In the genomic region with DNA sequence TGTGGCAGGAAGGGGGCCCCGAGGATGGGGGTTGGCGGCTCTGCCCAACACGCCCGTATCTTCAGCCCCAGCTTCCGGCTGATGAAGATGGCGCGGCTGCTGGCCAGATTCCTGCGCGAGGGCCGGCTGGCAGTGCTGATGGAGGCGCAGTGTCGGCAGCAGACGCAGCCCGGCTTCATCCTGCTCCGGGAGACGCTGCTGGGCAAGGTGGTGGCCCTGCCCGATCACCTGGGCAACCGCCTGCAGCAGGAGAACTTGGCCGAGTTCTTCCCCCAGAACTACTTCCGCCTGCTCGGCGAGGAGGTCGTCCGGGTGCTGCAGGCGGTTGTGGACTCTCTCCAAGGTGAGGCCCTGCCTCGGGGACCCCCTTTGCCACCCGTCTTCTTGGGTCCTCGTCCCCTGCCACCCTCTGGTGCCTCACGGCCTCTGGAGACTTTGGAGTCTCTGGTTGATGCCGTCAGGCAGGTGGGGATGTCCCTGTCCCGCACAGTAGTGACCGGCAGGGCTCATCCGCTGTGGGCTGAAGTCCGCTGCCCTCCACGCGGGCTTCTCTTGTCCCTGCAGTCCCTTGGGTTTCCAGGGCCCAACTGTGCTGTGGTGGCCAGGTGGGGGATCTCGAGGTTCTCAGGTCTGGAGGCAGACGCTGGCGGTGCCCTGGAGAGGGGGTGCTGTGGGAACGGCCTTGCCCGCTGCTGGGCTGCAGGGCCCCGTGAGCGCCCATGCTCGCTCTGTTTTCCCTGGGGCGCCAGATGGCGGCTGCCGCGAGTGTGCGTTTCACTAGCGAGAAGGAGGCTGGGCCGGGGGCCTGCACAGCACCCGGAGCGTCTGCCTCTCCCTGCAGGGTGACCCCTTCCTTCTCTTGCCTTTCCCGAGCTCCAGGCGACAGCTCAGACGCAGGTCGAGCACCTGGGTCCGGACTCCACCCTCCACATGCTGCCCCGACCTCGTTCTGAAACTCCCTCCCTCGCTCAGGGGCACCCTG, we compare ENCODE assay signal across 21 cellular contexts. TPM values are rescaled to one million over a fixed set of nuclear protein-coding genes. Genes with fewer than 3 reads are reported as not detected.
A peak's percentile ranks its signal among the peaks of the same experiment; 100 is the strongest.
DNase-seq lines count a peak whose midpoint lies in the region; ATAC-seq, FAIRE-seq and TF ChIP-seq lines count a peak whose summit lies in the region.
"Had no signal": no experiment of that assay in that cellular context is flagged by ENCODE, and none has a peak within 500 bp of the region (broad histone marks: within the 10 kb centered on the region; RNA-seq: fewer than 3 reads in every experiment).

No MANE protein-coding gene starts in this region.

- no peak overlapping the region for H4K91ac ChIP-seq in H1 (replicated peaks; ENCODE audit: insufficient read length, low read length)

- peaks cover 9 to 21% of the 10 kb centered on the region in 2 donors for H3K4me1 Mint-ChIP-seq in stimulated activated naive B cell treated with anti-CD40 and anti-IgM and Interleukin-4, amounts not matched to agents 10 μg/mL and 1 μg/mL and 100 μg/mL, for 72 hours

- H2BK5ac ChIP-seq in H1 (ENCODE audit: low read depth, low read length): no peak overlapping the region

- H3K79me1 ChIP-seq in H1 (ENCODE audit: low read depth, low read length): peaks cover 3% of the 10 kb centered on the region

- peak overlapping the region in 1 of 10 donors; percentile 80 for H3K4me3 ChIP-seq in heart right ventricle
- H3K4me3 ChIP-seq in H1 (ENCODE audit: extremely low read depth in 1 of 4, insufficient read depth in 2 of 4, low read depth in 3 of 4, low read length in 4 of 4): no peak overlapping the region

- CTCF ChIA-PET in RWPE1 (lab: Yijun Ruan, JAX) (interaction anchor here (0.6 kb wide), 1 partner anchor 96 kb away, joined by 3 read pairs; no protein-coding TSS in a partner anchor), H1 (lab: Charles Lee; ENCODE audit: partially characterized antibody) (interaction anchor here (0.6 to 2.2 kb wide), 5 partner anchors 12 to 258 kb away, joined by 3 to 7 read pairs (median 3); a partner anchor contains a TSS)

- FAIRE-seq in H1 (lab: Jason Lieb, UNC): no peak

- no peak overlapping the region for H3K56ac ChIP-seq in H1 (replicated peaks; ENCODE audit: insufficient read length, low read depth, low read length)

- no peak overlapping the region for H2BK12ac ChIP-seq in H1 (ENCODE audit: low read depth, low read length)

- no peak for TF ChIP-seq EP300 in H1 (IDR thresholded peaks at IDR 0.05; ENCODE audit: borderline replicate concordance in 1 of 2, low read depth in 2 of 2, low read length in 2 of 2)

- DNase-seq in left ventricle myocardium superior (peak; percentile 27), heart right ventricle (no peak), RWPE1 (ENCODE audit: low spot score) (no peak), H1 (ENCODE audit: low read depth in 1 of 2, low spot score in 2 of 2) (no peak), NCI-H345 treated with DMSO at 0.1 percent for 48 hours (lab: John Stamatoyannopoulos, UW; ENCODE audit: unreplicated experiment) (no peak), NCI-H446 treated with DMSO at 0.1 percent for 48 hours (lab: John Stamatoyannopoulos, UW) (no peak)
- DNase-seq in stimulated activated naive B cell treated with anti-CD40 and anti-IgM and Interleukin-4, amounts not matched to agents 10 μg/mL and 1 μg/mL and 100 μg/mL, for 72 hours: no peak
- DNase-seq: activated CD8-positive, alpha-beta memory T cell treated with anti-CD3 and anti-CD28 coated beads for 24 hours; caudate nucleus; DMS53; effector memory CD4-positive, alpha-beta T cell; stimulated activated CD4-positive, alpha-beta T cell treated with anti-CD3 and anti-CD28 coated beads, Interleukin-4, amount 100 ng/mL, for 24 hours; T1000 had no signal

- intact Hi-C loops in left ventricle myocardium superior (cut with micrococcal nuclease) (no loop called here), heart right ventricle (cut with DNase I) (loop anchor here in 7 of 10 donors (5.0 to 10.0 kb wide), 8 partner anchors 37 to 209 kb away; a partner anchor contains a TSS)

- H2AK5ac ChIP-seq in H1 (ENCODE audit: low read depth, low read length): no peak overlapping the region

- H3K18ac ChIP-seq in H1 (ENCODE audit: extremely low read depth, low read length): no peak overlapping the region

- no peaks in the 10 kb centered on the region for H3K27me3 Mint-ChIP-seq in stimulated activated naive B cell treated with anti-CD40 and anti-IgM and Interleukin-4, amounts not matched to agents 10 μg/mL and 1 μg/mL and 100 μg/mL, for 72 hours
- H3K27me3 Mint-ChIP-seq: type B pancreatic cell had no signal

- H2BK15ac ChIP-seq in H1 (ENCODE audit: low read length): no peak overlapping the region

- H4K8ac ChIP-seq in H1 (ENCODE audit: extremely low read depth, insufficient read depth, low read length): peak overlapping the region; percentile 28; the same call in 1 of the 2 replicates

- H3K4me2 ChIP-seq in H1 (ENCODE audit: insufficient read depth in 1 of 2, low read depth in 2 of 2, low read length in 2 of 2): no peak overlapping the region

- no peak overlapping the region for H3K4ac ChIP-seq in H1 (replicated peaks; ENCODE audit: insufficient read length, low read depth, low read length)

- peak overlapping the region; percentile 21 to 39 for H3K4me3 Mint-ChIP-seq in stimulated activated naive B cell treated with anti-CD40 and anti-IgM and Interleukin-4, amounts not matched to agents 10 μg/mL and 1 μg/mL and 100 μg/mL, for 72 hours

- H3K9me3 Mint-ChIP-seq in stimulated activated naive B cell treated with anti-CD40 and anti-IgM and Interleukin-4, amounts not matched to agents 10 μg/mL and 1 μg/mL and 100 μg/mL, for 72 hours: no peaks in the 10 kb centered on the region
- H3K9me3 Mint-ChIP-seq: activated naive CD4-positive, alpha-beta T cell treated with anti-CD3 and anti-CD28 coated beads, Interleukin-2, amount 50 U/mL, for 72 hours; type B pancreatic cell had no signal

- H4K5ac ChIP-seq in H1 (ENCODE audit: insufficient read length, low read depth, low read length): no peak overlapping the region

- TF ChIP-seq RAD21 in H1 (IDR thresholded peaks at IDR 0.05 in 1 of 2, conservative IDR thresholded peaks at IDR 0.05 in 1 of 2; ENCODE audit: low read depth in 2 of 2, low read length in 2 of 2): no peak

- no peak overlapping the region for H3K14ac ChIP-seq in H1 (ENCODE audit: insufficient read length)

- no peak overlapping the region for H2AFZ ChIP-seq in H1 (ENCODE audit: low read length)

- no peaks in the 10 kb centered on the region for H3K9me3 ChIP-seq in heart right ventricle
- H3K9me3 ChIP-seq in H1 (ENCODE audit: insufficient read depth in 2 of 2, low read depth in 1 of 2, low read length in 1 of 2): no peaks in the 10 kb centered on the region

- H3K79me2 ChIP-seq in H1 (ENCODE audit: control insufficient read depth in 1 of 2, insufficient read depth in 2 of 2, low read length in 2 of 2): peaks cover 0 to 12% of the 10 kb centered on the region in 2 experiments; a peak in 1 of 4 replicates

- H3K23me2 ChIP-seq in H1 (ENCODE audit: low read depth, low read length): peaks cover 9% of the 10 kb centered on the region

- H3K9ac ChIP-seq in H1 (replicated peaks in 1 of 4; ENCODE audit: extremely low read depth in 1 of 4, low read depth in 3 of 4, low read length in 3 of 4): no peak overlapping the region

- peaks cover 19 to 25% of the 10 kb centered on the region in 2 donors for H3K36me3 Mint-ChIP-seq in stimulated activated naive B cell treated with anti-CD40 and anti-IgM and Interleukin-4, amounts not matched to agents 10 μg/mL and 1 μg/mL and 100 μg/mL, for 72 hours
- H3K36me3 Mint-ChIP-seq: type B pancreatic cell had no signal

- H3K36me3 ChIP-seq in heart right ventricle: peaks cover 0 to 61% (median 36%) of the 10 kb centered on the region in 9 donors
- peaks cover 11 to 49% (median 23%) of the 10 kb centered on the region in 4 experiments for H3K36me3 ChIP-seq in H1 (ENCODE audit: control insufficient read depth in 2 of 4, insufficient read depth in 4 of 4, low read length in 3 of 4)

- H3K27ac ChIP-seq in heart right ventricle: peak overlapping the region in 4 of 10 donors; percentile 26 to 97 (median 68)
- peak overlapping the region; percentile 79; the same call in 1 of the 2 replicates for H3K27ac ChIP-seq in RWPE1
- H3K27ac ChIP-seq in H1 (ENCODE audit: low read depth, low read length): no peak overlapping the region

- H3K23ac ChIP-seq in H1 (ENCODE audit: insufficient read length): no peak overlapping the region

- H3K27me3 ChIP-seq in heart right ventricle (no peaks in the 10 kb centered on the region), H1 (replicated peaks in 1 of 4; ENCODE audit: control insufficient read depth in 3 of 4, extremely low read depth in 1 of 4, insufficient read depth in 3 of 4, low read length in 3 of 4) (no peaks in the 10 kb centered on the region)

- no peak; a peak in 1 of 3 replicates for TF ChIP-seq POLR2A in H1 (IDR thresholded peaks at IDR 0.05; ENCODE audit: control extremely low read depth in 1 of 2, low read depth in 2 of 2, low read length in 2 of 2)

- no peak overlapping the region for H2BK20ac ChIP-seq in H1 (ENCODE audit: low read length)

- peak overlapping the region; percentile 31 for H3K27ac Mint-ChIP-seq in stimulated activated naive B cell treated with anti-CD40 and anti-IgM and Interleukin-4, amounts not matched to agents 10 μg/mL and 1 μg/mL and 100 μg/mL, for 72 hours
- H3K27ac Mint-ChIP-seq: type B pancreatic cell had no signal

- H2BK120ac ChIP-seq in H1 (replicated peaks; ENCODE audit: low read depth, low read length): no peak overlapping the region

- 93 to 94% methylated on average over 61 of the region's 61 CpGs for WGBS in heart right ventricle, 2 donors
- WGBS in H1 (ENCODE audit: extremely low coverage in 1 of 2, insufficient coverage in 1 of 2, insufficient read length in 1 of 2, insufficient replicate concordance in 2 of 2, low coverage in 1 of 2, low lambda C conversion rate in 2 of 2, missing lambda C conversion rate in 1 of 2), 2 experiments: 94% methylated on average over 53 of the region's 61 CpGs; no CpG with 5 or more reads in 1 of the 2 experiments

- ATAC-seq in left ventricle myocardium superior (no peak), heart right ventricle (no peak), GM21786 (IDR thresholded peaks at IDR 0.05; ENCODE audit: unreplicated experiment) (no peak)
- ATAC-seq in stimulated activated naive B cell treated with anti-CD40 and anti-IgM and Interleukin-4, amounts not matched to agents 10 μg/mL and 1 μg/mL and 100 μg/mL, for 72 hours (replicated peaks): no peak
- ATAC-seq: activated naive CD4-positive, alpha-beta T cell treated with anti-CD3 and anti-CD28 coated beads, Interleukin-2, amount 50 U/mL, for 72 hours; sciatic nerve had no signal

- H4K20me1 ChIP-seq in H1 (replicated peaks in 1 of 2; ENCODE audit: control insufficient read depth in 1 of 2, insufficient read depth in 2 of 2, low read length in 2 of 2): peaks cover 3 to 4% of the 10 kb centered on the region in 2 experiments

- POLR2A ChIA-PET in RWPE1 (lab: Yijun Ruan, JAX; ENCODE audit: low non-redundant PET) (interaction anchor here (0.5 kb wide), 1 partner anchor 15 kb away, joined by 4 read pairs; no protein-coding TSS in a partner anchor), H1 (lab: Charles Lee; ENCODE audit: partially characterized antibody) (interaction anchor here (1.1 to 16.8 kb wide), 5 partner anchors 9 to 269 kb away, joined by 3 to 175 read pairs (median 7); no protein-coding TSS in a partner anchor)

- H3K4me1 ChIP-seq in heart right ventricle (peaks cover 9 to 31% (median 25%) of the 10 kb centered on the region in 9 donors), H1 (replicated peaks in 1 of 4; ENCODE audit: control insufficient read depth in 3 of 4, insufficient read depth in 4 of 4, low read length in 3 of 4) (peaks cover 0 to 8% (median 5%) of the 10 kb centered on the region in 4 experiments; a peak in 4 of 7 replicates)

- TF ChIP-seq CTCF in heart right ventricle (IDR thresholded peaks at IDR 0.05) (no peak), RWPE1 (conservative IDR thresholded peaks at IDR 0.05; ENCODE audit: low read depth) (no peak), H1 (IDR thresholded peaks at IDR 0.05; ENCODE audit: control extremely low read depth in 1 of 3, insufficient read depth in 1 of 3, low read depth in 1 of 3, low read length in 3 of 3) (no peak)

RNA-seq across cellular contexts. Expression of a gene that starts 2.4 kb away (rescaled TPM):
- 21.6 TPM for total RNA-seq in left ventricle myocardium superior
- 10 to 100 TPM; 14.5 to 22.0 (median 19.7) TPM for total RNA-seq in heart right ventricle
- polyA plus RNA-seq in heart right ventricle: 10 to 100 TPM; 27.4 to 50.5 TPM
- total RNA-seq in H1 (2021; fragmentation: NEBNext Ultra II Directional; extraction: Animal tissue kit (Norgen Biotek cat#: 25700)): 64.8 and 66.4 TPM in 2 replicates
- 39.3 and 72.9 TPM in 2 replicates for polyA plus RNA-seq in H1 (2011; rRNA removed)
- polyA plus RNA-seq in H1 (2011; cell fraction: cytosol; rRNA removed): 61.2 TPM
- 382 TPM for polyA plus RNA-seq in H1 (2011; cell fraction: nucleus; rRNA removed)
- 39.6 to 74.2 TPM (median 66.1 TPM) in 4 replicates for polyA plus RNA-seq in H1 (2012, experiment 1 of 2)
- 42.5 TPM for polyA plus RNA-seq in H1 (2012, experiment 2 of 2)
- 37.6 TPM for polyA plus RNA-seq in H1 (2013, experiment 1 of 2)
- polyA plus RNA-seq in H1 (2013, experiment 2 of 2): 33.1 TPM
- 12.1 and 13.9 TPM in 2 replicates for polyA minus RNA-seq in H1 (2011; rRNA and poly(A)+ RNA removed)
- polyA minus RNA-seq in H1 (2011; cell fraction: cytosol; rRNA and poly(A)+ RNA removed): 34.6 TPM
- 65.3 TPM for polyA minus RNA-seq in H1 (2011; cell fraction: nucleus; rRNA and poly(A)+ RNA removed)

RNA-seq across cellular contexts. Expression of a gene that starts 6.8 kb away (rescaled TPM):
- total RNA-seq in left ventricle myocardium superior (not detected), heart right ventricle (not detected)
- polyA plus RNA-seq in heart right ventricle (not detected), H1 (2011; rRNA removed) (not detected in 2 replicates)
- not detected in 2 replicates for total RNA-seq in H1 (2021; fragmentation: NEBNext Ultra II Directional; extraction: Animal tissue kit (Norgen Biotek cat#: 25700))
- 0.10 TPM for polyA plus RNA-seq in H1 (2011; cell fraction: cytosol; rRNA removed)
- 0.10 TPM for polyA plus RNA-seq in H1 (2011; cell fraction: nucleus; rRNA removed)
- polyA plus RNA-seq in H1 (2012, experiment 1 of 2): not detected in 4 replicates
- not detected for polyA plus RNA-seq in H1 (2012, experiment 2 of 2)
- 0.14 TPM for polyA plus RNA-seq in H1 (2013, experiment 1 of 2)
- 0.04 TPM for polyA plus RNA-seq in H1 (2013, experiment 2 of 2)
- polyA minus RNA-seq in H1 (2011; rRNA and poly(A)+ RNA removed): 0.13 TPM in 1 of 2 replicates, not detected in the other
- not detected for polyA minus RNA-seq in H1 (2011; cell fraction: cytosol; rRNA and poly(A)+ RNA removed)
- not detected for polyA minus RNA-seq in H1 (2011; cell fraction: nucleus; rRNA and poly(A)+ RNA removed)
- total RNA-seq: activated naive CD4-positive, alpha-beta T cell treated with anti-CD3 and anti-CD28 coated beads, Interleukin-2, amount 50 U/mL, for 72 hours; H4; HT1080; RPMI7951; sciatic nerve had no signal
- polyA plus RNA-seq: liver had no signal

RNA-seq across cellular contexts. Expression of a gene that starts 20.7 kb away (rescaled TPM):
- total RNA-seq in left ventricle myocardium superior (53.2 TPM), heart right ventricle (10 to 100 TPM; 29.9 to 60.1 (median 35.1) TPM)
- polyA plus RNA-seq in heart right ventricle (10 to 100 TPM; 29.5 to 60.6 TPM), H1 (2011; rRNA removed) (38.6 and 79.6 TPM in 2 replicates)
- total RNA-seq in H1 (2021; fragmentation: NEBNext Ultra II Directional; extraction: Animal tissue kit (Norgen Biotek cat#: 25700)): 76.5 and 81.5 TPM in 2 replicates
- 41.1 TPM for polyA plus RNA-seq in H1 (2011; cell fraction: cytosol; rRNA removed)
- 372 TPM for polyA plus RNA-seq in H1 (2011; cell fraction: nucleus; rRNA removed)
- polyA plus RNA-seq in H1 (2012, experiment 1 of 2): 64.4 to 95.0 TPM (median 79.5 TPM) in 4 replicates
- polyA plus RNA-seq in H1 (2012, experiment 2 of 2): 57.4 TPM
- polyA plus RNA-seq in H1 (2013, experiment 1 of 2): 61.1 TPM
- 57.1 TPM for polyA plus RNA-seq in H1 (2013, experiment 2 of 2)
- polyA minus RNA-seq in H1 (2011; rRNA and poly(A)+ RNA removed): 30.3 and 38.3 TPM in 2 replicates
- 33.2 TPM for polyA minus RNA-seq in H1 (2011; cell fraction: cytosol; rRNA and poly(A)+ RNA removed)
- polyA minus RNA-seq in H1 (2011; cell fraction: nucleus; rRNA and poly(A)+ RNA removed): 76.7 TPM

RNA-seq across cellular contexts. Expression of a gene that starts 37.9 kb away (rescaled TPM):
- total RNA-seq in left ventricle myocardium superior (28.8 TPM), heart right ventricle (10 to 100 TPM; 10.7 to 24.4 (median 18.1) TPM)
- polyA plus RNA-seq in heart right ventricle (10 to 100 TPM; 37.5 to 49.9 TPM), H1 (2011; rRNA removed) (0.03 TPM in 1 of 2 replicates, not detected in the other)
- not detected in 2 replicates for total RNA-seq in H1 (2021; fragmentation: NEBNext Ultra II Directional; extraction: Animal tissue kit (Norgen Biotek cat#: 25700))
- 0.05 TPM for polyA plus RNA-seq in H1 (2011; cell fraction: cytosol; rRNA removed)
- polyA plus RNA-seq in H1 (2011; cell fraction: nucleus; rRNA removed): not detected
- polyA plus RNA-seq in H1 (2012, experiment 1 of 2): 0.12 to 0.37 TPM (median 0.21 TPM) in 4 replicates
- polyA plus RNA-seq in H1 (2012, experiment 2 of 2): 0.16 TPM
- 0.08 TPM for polyA plus RNA-seq in H1 (2013, experiment 1 of 2)
- 0.02 TPM for polyA plus RNA-seq in H1 (2013, experiment 2 of 2)
- polyA minus RNA-seq in H1 (2011; rRNA and poly(A)+ RNA removed): not detected in 2 replicates
- not detected for polyA minus RNA-seq in H1 (2011; cell fraction: cytosol; rRNA and poly(A)+ RNA removed)
- polyA minus RNA-seq in H1 (2011; cell fraction: nucleus; rRNA and poly(A)+ RNA removed): not detected
- total RNA-seq: H4, RPMI7951 had no signal

RNA-seq across cellular contexts. Expression of a gene that starts 51.2 kb away (rescaled TPM):
- 1.6 TPM for total RNA-seq in left ventricle myocardium superior
- 1 to 10 TPM in 4 of 10 donors, under 1 TPM in 6; 0.17 to 2.7 (median 0.75) TPM for total RNA-seq in heart right ventricle
- 1 to 10 TPM in 1 of 2 donors, under 1 TPM in 1; 0.49 to 5.9 TPM for polyA plus RNA-seq in heart right ventricle
- 0.88 and 1.3 TPM in 2 replicates for total RNA-seq in H1 (2021; fragmentation: NEBNext Ultra II Directional; extraction: Animal tissue kit (Norgen Biotek cat#: 25700))
- 0.15 and 0.58 TPM in 2 replicates for polyA plus RNA-seq in H1 (2011; rRNA removed)
- 0.56 TPM for polyA plus RNA-seq in H1 (2011; cell fraction: cytosol; rRNA removed)
- 2.4 TPM for polyA plus RNA-seq in H1 (2011; cell fraction: nucleus; rRNA removed)
- 0.43 to 1.3 TPM (median 0.79 TPM) in 4 replicates for polyA plus RNA-seq in H1 (2012, experiment 1 of 2)
- polyA plus RNA-seq in H1 (2012, experiment 2 of 2): 0.05 TPM
- 0.16 TPM for polyA plus RNA-seq in H1 (2013, experiment 1 of 2)
- polyA plus RNA-seq in H1 (2013, experiment 2 of 2): 0.13 TPM
- not detected in 2 replicates for polyA minus RNA-seq in H1 (2011; rRNA and poly(A)+ RNA removed)
- polyA minus RNA-seq in H1 (2011; cell fraction: cytosol; rRNA and poly(A)+ RNA removed): not detected
- not detected for polyA minus RNA-seq in H1 (2011; cell fraction: nucleus; rRNA and poly(A)+ RNA removed)
- total RNA-seq: H4, RPMI7951 had no signal
